ENCODE assay signal across 17 cellular contexts in genomic region chr12:101862245-101862644, GRCh38.
"Had no signal": no experiment of that assay in that cellular context is flagged by ENCODE, and none has a peak within 500 bp of the region (broad histone marks: within the 10 kb centered on the region; RNA-seq: fewer than 3 reads in every experiment).

No MANE protein-coding gene starts in this region.

- H3K36me3 Mint-ChIP-seq: memory B cell had no signal

- H3K27me3 Mint-ChIP-seq: memory B cell; natural killer cell treated with Interleukin-12 subunit alpha and Interleukin-12 subunit beta and Interleukin-15 and Interleukin-18, amount 100 ng/mL, for 72 hours; stimulated activated naive CD8-positive, alpha-beta T cell treated with anti-CD3 and anti-CD28 coated beads, Interleukin-15, Interleukin-2, amounts not matched to agents 100 ng/mL and 50 ng/mL, for 24 hours had no signal

- H3K4me3 ChIP-seq: breast epithelium, esophagus muscularis mucosa, left ventricle myocardium inferior, prostate gland, right lobe of liver had no signal

- DNase-seq: activated CD4-positive, alpha-beta T cell treated with anti-CD3 and anti-CD28 coated beads, Interleukin-2, amount 50 U/mL, for 1 hour; activated CD8-positive, alpha-beta memory T cell treated with anti-CD3 and anti-CD28 coated beads for 24 hours; activated naive CD4-positive, alpha-beta T cell; activated naive CD8-positive, alpha-beta T cell treated with anti-CD3 and anti-CD28 coated beads, Interleukin-2, amount 10 ng/mL, durations not matched to agents 7 days and 5 days; aorta; hypothalamus; left ventricle myocardium inferior; right lobe of liver; T-helper 9 cell had no signal

- ATAC-seq: activated CD4-positive, CD25-positive, alpha-beta regulatory T cell treated with anti-CD3 and anti-CD28 coated beads, Interleukin-2, amount 50 U/mL, for 24 hours; natural killer cell treated with Interleukin-12 subunit alpha and Interleukin-12 subunit beta and Interleukin-15 and Interleukin-18, amount 100 ng/mL, for 72 hours; right lobe of liver had no signal

- H3K27ac ChIP-seq: breast epithelium, esophagus muscularis mucosa, left ventricle myocardium inferior, prostate gland, right lobe of liver had no signal

- H3K27ac Mint-ChIP-seq: activated naive CD8-positive, alpha-beta T cell treated with anti-CD3 and anti-CD28 coated beads, Interleukin-2, amount 10 ng/mL, durations not matched to agents 7 days and 5 days; activated T-helper 1 cell treated with anti-CD3 and anti-CD28 coated beads, Interleukin-12 subunit alpha, Interleukin-12 subunit beta, Interleukin-2, Interleukin-4 antibody, amounts not matched to agents 30 ng/mL and 10 ng/mL and 1 ng/mL, durations not matched to agents 14 hours and 24 hours and 36 hours; memory B cell; stimulated activated naive CD8-positive, alpha-beta T cell treated with anti-CD3 and anti-CD28 coated beads, Interleukin-15, Interleukin-2, amounts not matched to agents 100 ng/mL and 50 ng/mL, for 24 hours had no signal

- H3K4me3 Mint-ChIP-seq: activated naive CD8-positive, alpha-beta T cell treated with anti-CD3 and anti-CD28 coated beads, Interleukin-2, amount 10 ng/mL, durations not matched to agents 7 days and 5 days; activated T-helper 1 cell treated with anti-CD3 and anti-CD28 coated beads, Interleukin-12 subunit alpha, Interleukin-12 subunit beta, Interleukin-2, Interleukin-4 antibody, amounts not matched to agents 30 ng/mL and 10 ng/mL and 1 ng/mL, durations not matched to agents 14 hours and 24 hours and 36 hours; memory B cell; natural killer cell treated with Interleukin-12 subunit alpha and Interleukin-12 subunit beta and Interleukin-15 and Interleukin-18, amount 100 ng/mL, for 72 hours; stimulated activated naive CD8-positive, alpha-beta T cell treated with anti-CD3 and anti-CD28 coated beads, Interleukin-15, Interleukin-2, amounts not matched to agents 100 ng/mL and 50 ng/mL, for 24 hours had no signal

- H3K9me3 Mint-ChIP-seq: memory B cell had no signal

- H3K4me1 Mint-ChIP-seq: memory B cell had no signal
